Comparison of ENCODE assay signal across 14 cellular contexts in the genomic region with DNA sequence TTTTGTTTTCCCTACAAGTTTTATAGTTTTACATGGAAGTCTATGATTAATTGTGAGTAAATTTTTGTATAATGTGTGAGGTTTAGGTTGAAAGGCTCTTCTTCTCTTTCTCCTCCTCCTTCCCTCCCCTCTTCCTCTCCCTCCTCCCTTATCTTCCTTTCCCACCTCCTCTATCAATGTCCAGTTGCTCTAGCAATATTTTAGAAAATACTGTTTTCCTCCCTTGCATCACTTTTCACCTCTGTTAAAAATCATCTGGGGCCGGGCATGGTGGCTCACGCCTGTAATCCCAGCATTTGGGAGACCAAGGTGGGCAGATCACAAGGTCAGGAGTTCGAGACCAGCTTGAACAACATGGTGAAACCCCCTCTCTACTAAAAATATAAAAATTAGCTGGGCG.
"Had no signal": no experiment of that assay in that cellular context is flagged by ENCODE, and none has a peak within 500 bp of the region (broad histone marks: within the 10 kb centered on the region; RNA-seq: fewer than 3 reads in every experiment).

No MANE protein-coding gene starts in this region.

- DNase-seq: activated naive CD4-positive, alpha-beta T cell treated with Interleukin-2 at 50 U/mL for 16 hours; anterior cingulate cortex; left ventricle myocardium inferior; pancreas; stimulated activated CD4-positive, alpha-beta T cell treated with anti-CD3 and anti-CD28 coated beads, Interleukin-2, amount 100 ng/mL, for 48 hours; uterus had no signal

- H3K4me3 ChIP-seq: esophagus muscularis mucosa, hepatocyte, left ventricle myocardium inferior, pancreas, tibial nerve, uterus had no signal

- H3K36me3 Mint-ChIP-seq: memory B cell had no signal

- H3K4me2 ChIP-seq: hepatocyte had no signal

- H3K27me3 Mint-ChIP-seq: activated T-helper 17 cell treated with anti-CD3 and anti-CD28 coated beads, Interleukin-2, amount 50 U/mL, for 72 hours; memory B cell had no signal

- H3K27me3 ChIP-seq: esophagus muscularis mucosa, hepatocyte, pancreas, tibial nerve, uterus had no signal

- H3K9me3 Mint-ChIP-seq: activated T-helper 17 cell treated with anti-CD3 and anti-CD28 coated beads, Interleukin-2, amount 50 U/mL, for 72 hours; memory B cell; neural crest cell; stimulated activated memory B cell treated with anti-CD40 and anti-IgM and Interleukin-4, amounts not matched to agents 10 μg/mL and 1 μg/mL and 100 μg/mL, for 72 hours had no signal

- H3K4me3 Mint-ChIP-seq: activated T-helper 17 cell treated with anti-CD3 and anti-CD28 coated beads, Interleukin-2, amount 50 U/mL, for 72 hours; memory B cell; neural crest cell; stimulated activated memory B cell treated with anti-CD40 and anti-IgM and Interleukin-4, amounts not matched to agents 10 μg/mL and 1 μg/mL and 100 μg/mL, for 72 hours had no signal

- FAIRE-seq: pancreas had no signal

- H3K27ac Mint-ChIP-seq: activated T-helper 17 cell treated with anti-CD3 and anti-CD28 coated beads, Interleukin-2, amount 50 U/mL, for 72 hours; memory B cell; stimulated activated memory B cell treated with anti-CD40 and anti-IgM and Interleukin-4, amounts not matched to agents 10 μg/mL and 1 μg/mL and 100 μg/mL, for 72 hours had no signal

- H3K9me3 ChIP-seq: esophagus muscularis mucosa, left ventricle myocardium inferior, pancreas, tibial nerve, uterus had no signal

- H3K27ac ChIP-seq: esophagus muscularis mucosa, hepatocyte, tibial nerve, uterus had no signal

- ATAC-seq: activated CD4-positive, CD25-positive, alpha-beta regulatory T cell treated with anti-CD3 and anti-CD28 coated beads, Interleukin-2, amount 50 U/mL, for 24 hours; activated T-helper 17 cell treated with anti-CD3 and anti-CD28 coated beads, Interleukin-2, amount 50 U/mL, for 72 hours; pancreas; stimulated activated memory B cell treated with anti-CD40 and anti-IgM and Interleukin-4, amounts not matched to agents 10 μg/mL and 1 μg/mL and 100 μg/mL, for 72 hours had no signal

- H2AFZ ChIP-seq: hepatocyte had no signal

- H3K36me3 ChIP-seq: esophagus muscularis mucosa, left ventricle myocardium inferior, pancreas, tibial nerve, uterus had no signal
